ENCODE assay signal across 21 cellular contexts in genomic region chrX:646228-646495, GRCh38. TPM values are rescaled to one million over a fixed set of nuclear protein-coding genes. Genes with fewer than 3 reads are reported as not detected.
DNase-seq lines count a peak whose midpoint lies in the region; ATAC-seq and TF ChIP-seq lines count a peak whose summit lies in the region.
"Had no signal": no experiment of that assay in that cellular context is flagged by ENCODE, and none has a peak within 500 bp of the region (broad histone marks: within the 10 kb centered on the region; RNA-seq: fewer than 3 reads in every experiment).

No MANE protein-coding gene starts in this region.

- ATAC-seq in stimulated activated naive B cell treated with anti-CD40 and anti-IgM and Interleukin-4, amounts not matched to agents 10 μg/mL and 1 μg/mL and 100 μg/mL, for 72 hours (replicated peaks): no peak
- ATAC-seq in GM21423 (IDR thresholded peaks at IDR 0.05; ENCODE audit: unreplicated experiment): no peak
- ATAC-seq: HCT116 had no signal

- H3K27me3 ChIP-seq in SJCRH30: no peaks in the 10 kb centered on the region
- H3K27me3 ChIP-seq: BE2C had no signal

- H3K9me3 Mint-ChIP-seq in endothelial cell (ENCODE audit: unreplicated experiment): peaks cover 40% of the 10 kb centered on the region
- no peaks in the 10 kb centered on the region for H3K9me3 Mint-ChIP-seq in stimulated activated naive B cell treated with anti-CD40 and anti-IgM and Interleukin-4, amounts not matched to agents 10 μg/mL and 1 μg/mL and 100 μg/mL, for 72 hours
- H3K9me3 Mint-ChIP-seq: CD4-positive, CD25-positive, alpha-beta regulatory T cell had no signal

- no peaks in the 10 kb centered on the region for H3K4me1 ChIP-seq in SJCRH30
- H3K4me1 ChIP-seq: BE2C had no signal

- H3K27me3 Mint-ChIP-seq in endothelial cell (ENCODE audit: unreplicated experiment): peaks cover 5% of the 10 kb centered on the region
- H3K27me3 Mint-ChIP-seq in stimulated activated naive B cell treated with anti-CD40 and anti-IgM and Interleukin-4, amounts not matched to agents 10 μg/mL and 1 μg/mL and 100 μg/mL, for 72 hours: peaks cover 35 to 54% of the 10 kb centered on the region in 2 donors

- H3K27ac ChIP-seq in SJCRH30: no peak overlapping the region

- H3K36me3 ChIP-seq in SJCRH30: no peaks in the 10 kb centered on the region
- H3K36me3 ChIP-seq: BE2C had no signal

- TF ChIP-seq CTCF in endothelial cell (IDR thresholded peaks at IDR 0.05; ENCODE audit: unreplicated experiment): no peak

- no peaks in the 10 kb centered on the region for H3K4me1 Mint-ChIP-seq in endothelial cell (ENCODE audit: unreplicated experiment)
- H3K4me1 Mint-ChIP-seq in stimulated activated naive B cell treated with anti-CD40 and anti-IgM and Interleukin-4, amounts not matched to agents 10 μg/mL and 1 μg/mL and 100 μg/mL, for 72 hours: no peaks in the 10 kb centered on the region
- H3K4me1 Mint-ChIP-seq: CD4-positive, CD25-positive, alpha-beta regulatory T cell had no signal

- H3K36me3 Mint-ChIP-seq in endothelial cell (ENCODE audit: low read depth, unreplicated experiment): peaks cover 23% of the 10 kb centered on the region
- no peaks in the 10 kb centered on the region for H3K36me3 Mint-ChIP-seq in stimulated activated naive B cell treated with anti-CD40 and anti-IgM and Interleukin-4, amounts not matched to agents 10 μg/mL and 1 μg/mL and 100 μg/mL, for 72 hours
- H3K36me3 Mint-ChIP-seq: CD4-positive, CD25-positive, alpha-beta regulatory T cell; CD8-positive, alpha-beta memory T cell had no signal

- H3K27ac Mint-ChIP-seq in endothelial cell (ENCODE audit: unreplicated experiment): no peak overlapping the region
- peak overlapping the region; percentile 22 for H3K27ac Mint-ChIP-seq in stimulated activated naive B cell treated with anti-CD40 and anti-IgM and Interleukin-4, amounts not matched to agents 10 μg/mL and 1 μg/mL and 100 μg/mL, for 72 hours
- H3K27ac Mint-ChIP-seq: CD4-positive, CD25-positive, alpha-beta regulatory T cell; CD8-positive, alpha-beta memory T cell had no signal

- H3K4me3 Mint-ChIP-seq in endothelial cell (ENCODE audit: unreplicated experiment): peak overlapping the region; percentile 16
- H3K4me3 Mint-ChIP-seq in stimulated activated naive B cell treated with anti-CD40 and anti-IgM and Interleukin-4, amounts not matched to agents 10 μg/mL and 1 μg/mL and 100 μg/mL, for 72 hours: no peak overlapping the region
- H3K4me3 Mint-ChIP-seq: CD8-positive, alpha-beta memory T cell had no signal

- peak; percentile 50 for DNase-seq in EL
- no peak for DNase-seq in endothelial cell (ENCODE audit: low spot score)
- DNase-seq in stimulated activated naive B cell treated with anti-CD40 and anti-IgM and Interleukin-4, amounts not matched to agents 10 μg/mL and 1 μg/mL and 100 μg/mL, for 72 hours: no peak
- DNase-seq in SJCRH30: no peak
- DNase-seq in stimulated activated CD4-positive, alpha-beta T cell treated with anti-CD3 and anti-CD28 coated beads, Interleukin-1b, Interleukin-23, amount 100 ng/mL, for 48 hours: no peak
- DNase-seq: ACHN; BE2C; C1 segment of cervical spinal cord; CD4-positive, CD25-positive, alpha-beta regulatory T cell; CD8-positive, alpha-beta memory T cell; COR-L47; DMS 273 treated with DMSO at 0.1 percent for 48 hours; DMS53; DND-41; GDM1; GOT3; H7; IMR-90 had no signal

- no peaks in the 10 kb centered on the region for H3K9me3 ChIP-seq in SJCRH30 (replicated peaks)
- H3K9me3 ChIP-seq: BE2C had no signal

- no peak overlapping the region for H3K4me3 ChIP-seq in SJCRH30

RNA-seq across cellular contexts. Expression of gene SHOX, which starts 15.6 kb away (rescaled TPM):
- not detected for total RNA-seq in endothelial cell (ENCODE audit: unreplicated experiment)
- total RNA-seq in SJCRH30 (2014; rRNA removed; shearing (Covaris generic)): not detected in 2 replicates
- total RNA-seq: A172; CD4-positive, CD25-positive, alpha-beta regulatory T cell; CD8-positive, alpha-beta memory T cell; H7; IMR-90 had no signal
